1 cellular context compared by ENCODE assay signal in the genomic region with DNA sequence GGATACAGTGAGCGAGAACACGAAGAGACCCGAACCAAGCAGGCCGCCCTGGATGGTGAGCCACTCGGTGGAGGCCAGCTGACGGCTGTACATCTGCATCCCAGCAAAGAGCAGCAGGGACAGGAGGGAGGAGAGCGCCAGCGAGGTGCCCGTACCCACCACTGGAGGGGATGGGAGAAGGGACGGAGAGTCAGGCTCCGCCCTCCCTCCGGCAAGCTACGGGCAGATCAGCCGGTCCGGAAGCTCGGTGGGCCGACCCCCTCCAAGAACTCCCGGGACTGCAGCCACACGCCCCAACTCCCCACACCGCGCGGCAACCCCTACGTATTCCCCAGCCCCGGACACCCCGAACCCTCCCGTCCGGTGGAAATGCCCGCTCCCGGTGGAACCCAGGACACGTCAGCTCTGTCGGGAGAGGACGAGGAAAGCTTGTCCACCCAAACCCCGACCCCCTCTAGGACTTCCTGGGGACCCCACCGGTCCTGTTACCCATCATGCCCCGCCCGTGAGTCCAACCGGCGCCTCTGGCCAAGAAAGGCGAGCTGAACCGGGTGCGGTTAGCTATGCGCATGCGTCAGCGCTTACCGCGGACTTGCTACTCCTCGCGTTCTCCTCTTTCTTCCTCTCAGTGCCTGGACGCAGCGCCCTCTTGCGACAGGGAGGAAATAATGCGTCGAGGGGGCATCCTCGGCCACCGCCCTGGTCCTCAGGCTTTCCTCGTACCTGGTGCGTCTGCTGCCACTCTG.
TF ChIP-seq lines count a peak whose summit lies in the region.

A gene (minus strand): TSS at position 573 of the 746 bp plus-strand sequence. CDS start 80 bp downstream, at position 493.

TF ChIP-seq in HepG2, 621 proteins besides CTCF, POLR2A, EP300 and RAD21 (continued from another document and continues in another):
- TF ChIP-seq, protein P1, sequence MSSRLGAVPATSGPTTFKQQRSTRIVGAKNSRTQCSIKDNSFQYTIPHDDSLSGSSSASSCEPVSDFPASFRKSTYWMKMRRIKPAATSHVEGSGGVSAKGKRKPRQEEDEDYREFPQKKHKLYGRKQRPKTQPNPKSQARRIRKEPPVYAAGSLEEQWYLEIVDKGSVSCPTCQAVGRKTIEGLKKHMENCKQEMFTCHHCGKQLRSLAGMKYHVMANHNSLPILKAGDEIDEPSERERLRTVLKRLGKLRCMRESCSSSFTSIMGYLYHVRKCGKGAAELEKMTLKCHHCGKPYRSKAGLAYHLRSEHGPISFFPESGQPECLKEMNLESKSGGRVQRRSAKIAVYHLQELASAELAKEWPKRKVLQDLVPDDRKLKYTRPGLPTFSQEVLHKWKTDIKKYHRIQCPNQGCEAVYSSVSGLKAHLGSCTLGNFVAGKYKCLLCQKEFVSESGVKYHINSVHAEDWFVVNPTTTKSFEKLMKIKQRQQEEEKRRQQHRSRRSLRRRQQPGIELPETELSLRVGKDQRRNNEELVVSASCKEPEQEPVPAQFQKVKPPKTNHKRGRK (CRISPR knock-in tag; IDR thresholded peaks at IDR 0.05): 0 out of 2 replicates have a peak, but pooled peaks have one; percentile 52
- TF ChIP-seq THAP11 (CRISPR knock-in tag; IDR thresholded peaks at IDR 0.05) (peak; percentile 95), ZNF614 (CRISPR knock-in tag; IDR thresholded peaks at IDR 0.05; ENCODE audit: borderline replicate concordance) (peak; percentile 76; the same call in 1 of the 2 replicates), ZNF577 (CRISPR knock-in tag; IDR thresholded peaks at IDR 0.05; ENCODE audit: borderline replicate concordance, low read depth) (no peak), SMAD1 (CRISPR knock-in tag; IDR thresholded peaks at IDR 0.05; ENCODE audit: borderline replicate concordance, low read depth) (peak; percentile 86), POLR2AphosphoS2 (IDR thresholded peaks at IDR 0.05; ENCODE audit: low read depth, low read length) (no peak), ONECUT2 (CRISPR knock-in tag; IDR thresholded peaks at IDR 0.05) (0 out of 2 replicates have a peak, but pooled peaks have one; percentile 22), HMG20B (CRISPR knock-in tag; conservative IDR thresholded peaks at IDR 0.05) (peak; percentile 69; the same call in 1 of the 2 replicates), ZBTB1 (CRISPR knock-in tag; IDR thresholded peaks at IDR 0.05; ENCODE audit: borderline replicate concordance) (no peak), CREB1 (IDR thresholded peaks at IDR 0.05) (no peak), CREB1 (CRISPR knock-in tag; IDR thresholded peaks at IDR 0.05) (peak; percentile 73), KDM5A (IDR thresholded peaks at IDR 0.05; ENCODE audit: borderline replicate concordance, low read length) (peak; percentile 88), U2AF2 (IDR thresholded peaks at IDR 0.05; ENCODE audit: low read depth, low read length) (no peak), ZNF552 (CRISPR knock-in tag; IDR thresholded peaks at IDR 0.05; ENCODE audit: borderline replicate concordance) (no peak), ZNF670 (CRISPR knock-in tag; IDR thresholded peaks at IDR 0.05; ENCODE audit: borderline replicate concordance) (no peak), ZNF850 (CRISPR knock-in tag; conservative IDR thresholded peaks at IDR 0.05) (no peak), MEF2D (CRISPR knock-in tag; IDR thresholded peaks at IDR 0.05) (no peak), SMARCE1 (IDR thresholded peaks at IDR 0.05; ENCODE audit: borderline replicate concordance) (no peak), MATR3 (CRISPR knock-in tag; IDR thresholded peaks at IDR 0.05) (no peak), ZNF20 (CRISPR knock-in tag; IDR thresholded peaks at IDR 0.05) (no peak), HMG20A (CRISPR knock-in tag; IDR thresholded peaks at IDR 0.05; ENCODE audit: borderline replicate concordance) (no peak), HDAC2 (CRISPR knock-in tag; IDR thresholded peaks at IDR 0.05) (peak; percentile 84; the same call in 1 of the 2 replicates), EEA1 (CRISPR knock-in tag; IDR thresholded peaks at IDR 0.05; ENCODE audit: borderline replicate concordance) (no peak), SRF (IDR thresholded peaks at IDR 0.05; ENCODE audit: low read depth, low read length) (peak; percentile 74; the same call in 1 of the 2 replicates), NCOA1 (CRISPR knock-in tag; IDR thresholded peaks at IDR 0.05) (no peak), ZMYM3 (CRISPR knock-in tag; IDR thresholded peaks at IDR 0.05) (no peak), ZNF567 (CRISPR knock-in tag; IDR thresholded peaks at IDR 0.05; ENCODE audit: borderline replicate concordance) (peak; percentile 74; the same call in 1 of the 2 replicates), HIVEP1 (CRISPR knock-in tag; IDR thresholded peaks at IDR 0.05) (peak; percentile 52; the same call in 1 of the 2 replicates), MIER2 (CRISPR knock-in tag; IDR thresholded peaks at IDR 0.05) (0 out of 2 replicates have a peak, but pooled peaks have one; percentile 14), WIZ (CRISPR knock-in tag; IDR thresholded peaks at IDR 0.05) (no peak), RNF2 (conservative IDR thresholded peaks at IDR 0.05; ENCODE audit: low read depth) (no peak), ZSCAN31 (CRISPR knock-in tag; IDR thresholded peaks at IDR 0.05; ENCODE audit: low read depth) (peak; percentile 87), SOX5 (CRISPR knock-in tag; IDR thresholded peaks at IDR 0.05; ENCODE audit: borderline replicate concordance) (peak; percentile 57), MTA1 (CRISPR knock-in tag; IDR thresholded peaks at IDR 0.05; ENCODE audit: borderline replicate concordance) (peak; percentile 31; the same call in 1 of the 2 replicates), CENPX (CRISPR knock-in tag; IDR thresholded peaks at IDR 0.05) (no peak), SAP130 (CRISPR knock-in tag; IDR thresholded peaks at IDR 0.05; ENCODE audit: low read depth) (peak; percentile 83), TOPORS (CRISPR knock-in tag; IDR thresholded peaks at IDR 0.05) (no peak), HHEX (CRISPR knock-in tag; IDR thresholded peaks at IDR 0.05) (no peak)
- TF ChIP-seq, protein P2, sequence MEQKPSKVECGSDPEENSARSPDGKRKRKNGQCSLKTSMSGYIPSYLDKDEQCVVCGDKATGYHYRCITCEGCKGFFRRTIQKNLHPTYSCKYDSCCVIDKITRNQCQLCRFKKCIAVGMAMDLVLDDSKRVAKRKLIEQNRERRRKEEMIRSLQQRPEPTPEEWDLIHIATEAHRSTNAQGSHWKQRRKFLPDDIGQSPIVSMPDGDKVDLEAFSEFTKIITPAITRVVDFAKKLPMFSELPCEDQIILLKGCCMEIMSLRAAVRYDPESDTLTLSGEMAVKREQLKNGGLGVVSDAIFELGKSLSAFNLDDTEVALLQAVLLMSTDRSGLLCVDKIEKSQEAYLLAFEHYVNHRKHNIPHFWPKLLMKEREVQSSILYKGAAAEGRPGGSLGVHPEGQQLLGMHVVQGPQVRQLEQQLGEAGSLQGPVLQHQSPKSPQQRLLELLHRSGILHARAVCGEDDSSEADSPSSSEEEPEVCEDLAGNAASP (CRISPR knock-in tag; IDR thresholded peaks at IDR 0.05; ENCODE audit: borderline replicate concordance): peak; percentile 91
- TF ChIP-seq, protein P3, sequence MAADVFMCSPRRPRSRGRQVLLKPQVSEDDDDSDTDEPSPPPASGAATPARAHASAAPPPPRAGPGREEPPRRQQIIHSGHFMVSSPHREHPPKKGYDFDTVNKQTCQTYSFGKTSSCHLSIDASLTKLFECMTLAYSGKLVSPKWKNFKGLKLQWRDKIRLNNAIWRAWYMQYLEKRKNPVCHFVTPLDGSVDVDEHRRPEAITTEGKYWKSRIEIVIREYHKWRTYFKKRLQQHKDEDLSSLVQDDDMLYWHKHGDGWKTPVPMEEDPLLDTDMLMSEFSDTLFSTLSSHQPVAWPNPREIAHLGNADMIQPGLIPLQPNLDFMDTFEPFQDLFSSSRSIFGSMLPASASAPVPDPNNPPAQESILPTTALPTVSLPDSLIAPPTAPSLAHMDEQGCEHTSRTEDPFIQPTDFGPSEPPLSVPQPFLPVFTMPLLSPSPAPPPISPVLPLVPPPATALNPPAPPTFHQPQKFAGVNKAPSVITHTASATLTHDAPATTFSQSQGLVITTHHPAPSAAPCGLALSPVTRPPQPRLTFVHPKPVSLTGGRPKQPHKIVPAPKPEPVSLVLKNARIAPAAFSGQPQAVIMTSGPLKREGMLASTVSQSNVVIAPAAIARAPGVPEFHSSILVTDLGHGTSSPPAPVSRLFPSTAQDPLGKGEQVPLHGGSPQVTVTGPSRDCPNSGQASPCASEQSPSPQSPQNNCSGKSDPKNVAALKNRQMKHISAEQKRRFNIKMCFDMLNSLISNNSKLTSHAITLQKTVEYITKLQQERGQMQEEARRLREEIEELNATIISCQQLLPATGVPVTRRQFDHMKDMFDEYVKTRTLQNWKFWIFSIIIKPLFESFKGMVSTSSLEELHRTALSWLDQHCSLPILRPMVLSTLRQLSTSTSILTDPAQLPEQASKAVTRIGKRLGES (CRISPR knock-in tag; IDR thresholded peaks at IDR 0.05; ENCODE audit: borderline replicate concordance): no peak
- TF ChIP-seq, protein P4, sequence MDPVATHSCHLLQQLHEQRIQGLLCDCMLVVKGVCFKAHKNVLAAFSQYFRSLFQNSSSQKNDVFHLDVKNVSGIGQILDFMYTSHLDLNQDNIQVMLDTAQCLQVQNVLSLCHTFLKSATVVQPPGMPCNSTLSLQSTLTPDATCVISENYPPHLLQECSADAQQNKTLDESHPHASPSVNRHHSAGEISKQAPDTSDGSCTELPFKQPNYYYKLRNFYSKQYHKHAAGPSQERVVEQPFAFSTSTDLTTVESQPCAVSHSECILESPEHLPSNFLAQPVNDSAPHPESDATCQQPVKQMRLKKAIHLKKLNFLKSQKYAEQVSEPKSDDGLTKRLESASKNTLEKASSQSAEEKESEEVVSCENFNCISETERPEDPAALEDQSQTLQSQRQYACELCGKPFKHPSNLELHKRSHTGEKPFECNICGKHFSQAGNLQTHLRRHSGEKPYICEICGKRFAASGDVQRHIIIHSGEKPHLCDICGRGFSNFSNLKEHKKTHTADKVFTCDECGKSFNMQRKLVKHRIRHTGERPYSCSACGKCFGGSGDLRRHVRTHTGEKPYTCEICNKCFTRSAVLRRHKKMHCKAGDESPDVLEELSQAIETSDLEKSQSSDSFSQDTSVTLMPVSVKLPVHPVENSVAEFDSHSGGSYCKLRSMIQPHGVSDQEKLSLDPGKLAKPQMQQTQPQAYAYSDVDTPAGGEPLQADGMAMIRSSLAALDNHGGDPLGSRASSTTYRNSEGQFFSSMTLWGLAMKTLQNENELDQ (CRISPR knock-in tag; IDR thresholded peaks at IDR 0.05; ENCODE audit: borderline replicate concordance): no peak
- TF ChIP-seq, protein P5, sequence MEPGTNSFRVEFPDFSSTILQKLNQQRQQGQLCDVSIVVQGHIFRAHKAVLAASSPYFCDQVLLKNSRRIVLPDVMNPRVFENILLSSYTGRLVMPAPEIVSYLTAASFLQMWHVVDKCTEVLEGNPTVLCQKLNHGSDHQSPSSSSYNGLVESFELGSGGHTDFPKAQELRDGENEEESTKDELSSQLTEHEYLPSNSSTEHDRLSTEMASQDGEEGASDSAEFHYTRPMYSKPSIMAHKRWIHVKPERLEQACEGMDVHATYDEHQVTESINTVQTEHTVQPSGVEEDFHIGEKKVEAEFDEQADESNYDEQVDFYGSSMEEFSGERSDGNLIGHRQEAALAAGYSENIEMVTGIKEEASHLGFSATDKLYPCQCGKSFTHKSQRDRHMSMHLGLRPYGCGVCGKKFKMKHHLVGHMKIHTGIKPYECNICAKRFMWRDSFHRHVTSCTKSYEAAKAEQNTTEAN (CRISPR knock-in tag; conservative IDR thresholded peaks at IDR 0.05): 0 out of 2 replicates have a peak, but pooled peaks have one; percentile 62
- TF ChIP-seq, protein P6, sequence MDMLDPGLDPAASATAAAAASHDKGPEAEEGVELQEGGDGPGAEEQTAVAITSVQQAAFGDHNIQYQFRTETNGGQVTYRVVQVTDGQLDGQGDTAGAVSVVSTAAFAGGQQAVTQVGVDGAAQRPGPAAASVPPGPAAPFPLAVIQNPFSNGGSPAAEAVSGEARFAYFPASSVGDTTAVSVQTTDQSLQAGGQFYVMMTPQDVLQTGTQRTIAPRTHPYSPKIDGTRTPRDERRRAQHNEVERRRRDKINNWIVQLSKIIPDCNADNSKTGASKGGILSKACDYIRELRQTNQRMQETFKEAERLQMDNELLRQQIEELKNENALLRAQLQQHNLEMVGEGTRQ (IDR thresholded peaks at IDR 0.05; ENCODE audit: low read depth, low read length): no peak
- TF ChIP-seq, protein P6 (CRISPR knock-in tag; IDR thresholded peaks at IDR 0.05; ENCODE audit: borderline replicate concordance): no peak; the same call in 1 of the 2 replicates
- TF ChIP-seq, protein P7, sequence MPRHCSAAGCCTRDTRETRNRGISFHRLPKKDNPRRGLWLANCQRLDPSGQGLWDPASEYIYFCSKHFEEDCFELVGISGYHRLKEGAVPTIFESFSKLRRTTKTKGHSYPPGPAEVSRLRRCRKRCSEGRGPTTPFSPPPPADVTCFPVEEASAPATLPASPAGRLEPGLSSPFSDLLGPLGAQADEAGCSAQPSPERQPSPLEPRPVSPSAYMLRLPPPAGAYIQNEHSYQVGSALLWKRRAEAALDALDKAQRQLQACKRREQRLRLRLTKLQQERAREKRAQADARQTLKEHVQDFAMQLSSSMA (CRISPR knock-in tag; IDR thresholded peaks at IDR 0.05): peak; percentile 85; the same call in 1 of the 2 replicates
- TF ChIP-seq, protein P8, sequence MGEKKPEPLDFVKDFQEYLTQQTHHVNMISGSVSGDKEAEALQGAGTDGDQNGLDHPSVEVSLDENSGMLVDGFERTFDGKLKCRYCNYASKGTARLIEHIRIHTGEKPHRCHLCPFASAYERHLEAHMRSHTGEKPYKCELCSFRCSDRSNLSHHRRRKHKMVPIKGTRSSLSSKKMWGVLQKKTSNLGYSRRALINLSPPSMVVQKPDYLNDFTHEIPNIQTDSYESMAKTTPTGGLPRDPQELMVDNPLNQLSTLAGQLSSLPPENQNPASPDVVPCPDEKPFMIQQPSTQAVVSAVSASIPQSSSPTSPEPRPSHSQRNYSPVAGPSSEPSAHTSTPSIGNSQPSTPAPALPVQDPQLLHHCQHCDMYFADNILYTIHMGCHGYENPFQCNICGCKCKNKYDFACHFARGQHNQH (CRISPR knock-in tag; IDR thresholded peaks at IDR 0.05): peak; percentile 84
- TF ChIP-seq, protein P9, sequence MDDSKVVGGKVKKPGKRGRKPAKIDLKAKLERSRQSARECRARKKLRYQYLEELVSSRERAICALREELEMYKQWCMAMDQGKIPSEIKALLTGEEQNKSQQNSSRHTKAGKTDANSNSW (CRISPR knock-in tag; IDR thresholded peaks at IDR 0.05; ENCODE audit: borderline replicate concordance): no peak
